In genomic region chr1:84480658-84481057, GRCh38 we compare ENCODE assay signal across 1 cellular context.
TF ChIP-seq lines count a peak whose summit lies in the region.

No MANE protein-coding gene starts in this region.

TF ChIP-seq in K562, 482 proteins besides CTCF, POLR2A, EP300 and RAD21:
- TF ChIP-seq ZNF445 (CRISPR knock-in tag; IDR thresholded peaks at IDR 0.05; ENCODE audit: low read depth) (no peak), THAP7 (CRISPR knock-in tag; IDR thresholded peaks at IDR 0.05) (no peak), ZNF592 (IDR thresholded peaks at IDR 0.05) (no peak), HBP1 (CRISPR knock-in tag; IDR thresholded peaks at IDR 0.05) (no peak), MECOM (CRISPR knock-in tag; IDR thresholded peaks at IDR 0.05) (no peak)
